In genomic region chr2:37767051-37767450, GRCh38 we compare ENCODE assay signal across 21 cellular contexts.
DNase-seq lines count a peak whose midpoint lies in the region; ATAC-seq and TF ChIP-seq lines count a peak whose summit lies in the region.
"Had no signal": no experiment of that assay in that cellular context is flagged by ENCODE, and none has a peak within 500 bp of the region (broad histone marks: within the 10 kb centered on the region; RNA-seq: fewer than 3 reads in every experiment).

No MANE protein-coding gene starts in this region.

- H3K9ac ChIP-seq in subcutaneous abdominal adipose tissue (ENCODE audit: low read length in 5 of 5), result no peak overlapping the region

- peak overlapping the region; percentile 66; the same call in 1 of the 2 replicates for H3K27ac ChIP-seq in PC-9
- H3K27ac ChIP-seq in lower lobe of right lung, result peak overlapping the region; percentile 57
- H3K27ac ChIP-seq in subcutaneous abdominal adipose tissue (ENCODE audit: low read depth, low read length), result peak overlapping the region; percentile 70
- H3K27ac ChIP-seq in CD8-positive, alpha-beta T cell (ENCODE audit: low read depth, low read length), result no peak overlapping the region
- H3K27ac ChIP-seq: colonic mucosa had no signal

- H3K27me3 ChIP-seq in PC-9 (ENCODE audit: insufficient read depth, low read depth) (no peaks in the 10 kb centered on the region), lower lobe of right lung (ENCODE audit: low read depth) (no peaks in the 10 kb centered on the region), subcutaneous abdominal adipose tissue (ENCODE audit: control insufficient read depth in 5 of 5, insufficient read depth in 4 of 5, low read length in 5 of 5) (no peaks in the 10 kb centered on the region)
- no peaks in the 10 kb centered on the region for H3K27me3 ChIP-seq in CD8-positive, alpha-beta T cell (ENCODE audit: insufficient read depth, low read length)
- H3K27me3 ChIP-seq: brain microvascular endothelial cell, colonic mucosa, heart left ventricle, vagina had no signal

- no peaks in the 10 kb centered on the region for H3K9me2 ChIP-seq in PC-9 (ENCODE audit: insufficient read depth)

- ATAC-seq in lower lobe of right lung (no peak), GM18867 (IDR thresholded peaks at IDR 0.05; ENCODE audit: unreplicated experiment) (no peak)
- ATAC-seq in CD8-positive, alpha-beta T cell, result no peak
- ATAC-seq: left colon had no signal

- TF ChIP-seq CTCF in CD14-positive monocyte (IDR thresholded peaks at IDR 0.05), result no peak
- TF ChIP-seq CTCF in PC-9 (conservative IDR thresholded peaks at IDR 0.05), result no peak
- no peak for TF ChIP-seq CTCF in lower lobe of right lung (IDR thresholded peaks at IDR 0.05)
- no peak for TF ChIP-seq CTCF in CD8-positive, alpha-beta T cell (IDR thresholded peaks at IDR 0.05)

- H3K36me3 ChIP-seq in PC-9 (ENCODE audit: low read depth), result no peaks in the 10 kb centered on the region
- H3K36me3 ChIP-seq in lower lobe of right lung, result no peaks in the 10 kb centered on the region
- H3K36me3 ChIP-seq in subcutaneous abdominal adipose tissue (ENCODE audit: control insufficient read depth in 5 of 5, insufficient read depth in 5 of 5, low read length in 5 of 5), result no peaks in the 10 kb centered on the region
- no peaks in the 10 kb centered on the region for H3K36me3 ChIP-seq in CD8-positive, alpha-beta T cell (ENCODE audit: insufficient read depth, low read length)
- H3K36me3 ChIP-seq: brain microvascular endothelial cell, colonic mucosa, heart left ventricle, vagina had no signal

- no peak overlapping the region for H3K4me3 ChIP-seq in PC-9
- H3K4me3 ChIP-seq in lower lobe of right lung, result no peak overlapping the region
- H3K4me3 ChIP-seq in subcutaneous abdominal adipose tissue (ENCODE audit: low read depth in 1 of 5, low read length in 5 of 5), result no peak overlapping the region
- H3K4me3 ChIP-seq in CD8-positive, alpha-beta T cell (ENCODE audit: low read depth, low read length), result no peak overlapping the region
- H3K4me3 ChIP-seq: colonic mucosa, heart left ventricle, vagina had no signal

- H3K4me3 Mint-ChIP-seq in CD14-positive monocyte, result no peak overlapping the region
- H3K4me3 Mint-ChIP-seq in CD8-positive, alpha-beta T cell, result no peak overlapping the region
- H3K4me3 Mint-ChIP-seq: activated naive CD8-positive, alpha-beta T cell treated with anti-CD3 and anti-CD28 coated beads for 36 hours; neural crest cell had no signal

- H3F3A ChIP-seq in PC-9 (ENCODE audit: insufficient read depth, low read depth), result peaks cover 11% of the 10 kb centered on the region

- intact Hi-C loops in CD14-positive monocyte (cut with micrococcal nuclease) (loop anchor here in 1 of 2 donors (10.0 kb wide), 1 partner anchor 92 kb away; the partner anchor contains the start of gene CDC42EP3), PC-9 (cut with micrococcal nuclease; ENCODE audit: unreplicated experiment) (no loop called here), lower lobe of right lung (cut with DNase I) (no loop called here)
- intact Hi-C loops in CD8-positive, alpha-beta T cell (cut with DNase I, micrococcal nuclease), result no loop called here

- peaks cover 0 to 3% (median 0%) of the 10 kb centered on the region in 3 donors for H3K27me3 Mint-ChIP-seq in CD14-positive monocyte (ENCODE audit: low read depth in 3 of 3)
- no peaks in the 10 kb centered on the region for H3K27me3 Mint-ChIP-seq in CD8-positive, alpha-beta T cell (ENCODE audit: low read depth)
- H3K27me3 Mint-ChIP-seq: activated naive CD8-positive, alpha-beta T cell treated with anti-CD3 and anti-CD28 coated beads for 36 hours had no signal

- CTCF ChIA-PET in PC-9 (lab: Charles Lee), result no interaction called here
- CTCF ChIA-PET in CD8-positive, alpha-beta T cell (lab: Charles Lee), result interaction anchor here (1.3 kb wide), 1 partner anchor 9 kb away, joined by 3 read pairs; no protein-coding TSS in a partner anchor

- no peaks in the 10 kb centered on the region for H4K20me1 ChIP-seq in PC-9 (ENCODE audit: insufficient read depth)

- peak overlapping the region; percentile 44; the same call in 1 of the 2 replicates for H3K4me2 ChIP-seq in PC-9

- peaks cover 0 to 5% (median 0%) of the 10 kb centered on the region in 7 donors for H3K9me3 Mint-ChIP-seq in CD14-positive monocyte
- H3K9me3 Mint-ChIP-seq in CD8-positive, alpha-beta T cell, result peaks cover 4% of the 10 kb centered on the region

- H3K79me2 ChIP-seq in PC-9 (ENCODE audit: low read depth), result no peaks in the 10 kb centered on the region

- H3K4me1 ChIP-seq in PC-9 (replicated peaks; ENCODE audit: insufficient read depth) (peaks cover 42% of the 10 kb centered on the region), lower lobe of right lung (peaks cover 35% of the 10 kb centered on the region), subcutaneous abdominal adipose tissue (ENCODE audit: control insufficient read depth in 5 of 5, insufficient read depth in 5 of 5, low read length in 5 of 5) (peaks cover 0 to 22% (median 19%) of the 10 kb centered on the region in 5 donors)
- H3K4me1 ChIP-seq in CD8-positive, alpha-beta T cell (ENCODE audit: insufficient read depth, low read length), result no peaks in the 10 kb centered on the region
- H3K4me1 ChIP-seq: colonic mucosa had no signal

- peaks cover 89% of the 10 kb centered on the region for H3K4me1 Mint-ChIP-seq in CD14-positive monocyte
- no peaks in the 10 kb centered on the region for H3K4me1 Mint-ChIP-seq in CD8-positive, alpha-beta T cell (ENCODE audit: low read depth)

- H3K27ac Mint-ChIP-seq in CD14-positive monocyte, result peak overlapping the region; percentile 92 to 99 (median 95)
- H3K27ac Mint-ChIP-seq in CD8-positive, alpha-beta T cell, result no peak overlapping the region
- H3K27ac Mint-ChIP-seq: activated naive CD8-positive, alpha-beta T cell treated with anti-CD3 and anti-CD28 coated beads for 36 hours had no signal

- no TSS peak for BruUV-seq in PC-9 (replicated peaks; lab: Mats Ljungman, UMichigan)

- POLR2A ChIA-PET in PC-9 (lab: Charles Lee; ENCODE audit: unreplicated experiment), result no interaction called here
- POLR2A ChIA-PET in CD8-positive, alpha-beta T cell (lab: Charles Lee), result no interaction called here

- peaks cover 4 to 11% of the 10 kb centered on the region in 2 donors for H3K36me3 Mint-ChIP-seq in CD14-positive monocyte
- no peaks in the 10 kb centered on the region for H3K36me3 Mint-ChIP-seq in CD8-positive, alpha-beta T cell
- H3K36me3 Mint-ChIP-seq: activated naive CD8-positive, alpha-beta T cell treated with anti-CD3 and anti-CD28 coated beads for 36 hours had no signal

- no peak overlapping the region for H2AFZ ChIP-seq in PC-9

- DNase-seq in CD14-positive monocyte (ENCODE audit: low spot score), result no peak
- no peak for DNase-seq in PC-9
- DNase-seq in lower lobe of right lung, result no peak
- DNase-seq in NCI-H2029 treated with DMSO at 0.1 percent for 48 hours (lab: John Stamatoyannopoulos, UW), result no peak
- DNase-seq in CD8-positive, alpha-beta T cell, result no peak
- DNase-seq in NCI-H146 (lab: John Stamatoyannopoulos, UW), result no peak
- DNase-seq: activated CD4-positive, alpha-beta T cell treated with anti-CD3 and anti-CD28 coated beads for 4 hours; activated naive CD8-positive, alpha-beta T cell treated with anti-CD3 and anti-CD28 coated beads for 36 hours; brain microvascular endothelial cell; colonic mucosa; DND-41; heart left ventricle; left colon; NCI-H1436; NCI-H2171; NCI-H526 treated with DMSO at 0.1 percent for 48 hours; RPMI8226 had no signal

- H3K9me3 ChIP-seq in PC-9 (ENCODE audit: insufficient read depth, low read depth), result peaks cover 5% of the 10 kb centered on the region; the same call in 1 of the 2 replicates
- H3K9me3 ChIP-seq in lower lobe of right lung, result no peaks in the 10 kb centered on the region
- no peaks in the 10 kb centered on the region for H3K9me3 ChIP-seq in subcutaneous abdominal adipose tissue (ENCODE audit: control insufficient read depth in 5 of 5, low read length in 5 of 5)
- H3K9me3 ChIP-seq in CD8-positive, alpha-beta T cell (ENCODE audit: low read length), result no peaks in the 10 kb centered on the region
- H3K9me3 ChIP-seq: colonic mucosa, heart left ventricle, vagina had no signal
